ENCODE assay signal across 9 cellular contexts in genomic region chr6:53734473-53735299, GRCh38.
DNase-seq lines count a peak whose midpoint lies in the region; ATAC-seq and TF ChIP-seq lines count a peak whose summit lies in the region.
"Had no signal": no experiment of that assay in that cellular context is flagged by ENCODE, and none has a peak within 500 bp of the region (broad histone marks: within the 10 kb centered on the region; RNA-seq: fewer than 3 reads in every experiment).

No MANE protein-coding gene starts in this region.

- DNase-seq in AG10803 (ENCODE audit: low read depth), result peak; percentile 79
- DNase-seq in WTC11 (ENCODE audit: low spot score), result peak; percentile 72
- peak; percentile 51 for DNase-seq in left ventricle myocardium superior
- DNase-seq in transverse colon, result peak; percentile 68
- no peak for DNase-seq in T-helper 9 cell

- intact Hi-C loops in left ventricle myocardium superior (cut with micrococcal nuclease), result loop anchor here (5.0 to 10.0 kb wide), 2 partner anchors 242 to 570 kb away; no protein-coding TSS in a partner anchor
- intact Hi-C loops in transverse colon (cut with DNase I; ENCODE audit: low total_unique reads), result no loop called here

- TF ChIP-seq POLR2A in transverse colon (IDR thresholded peaks at IDR 0.05), result no peak

- H3K4me1 ChIP-seq in Loucy (ENCODE audit: insufficient read depth, low read length, poor library complexity, severe bottlenecking) (peaks cover 38% of the 10 kb centered on the region), transverse colon (peaks cover 0 to 21% (median 11%) of the 10 kb centered on the region in 4 donors)

- H3K36me3 Mint-ChIP-seq in WTC11, result no peaks in the 10 kb centered on the region
- H3K36me3 Mint-ChIP-seq: IgD-negative memory B cell had no signal

- no peaks in the 10 kb centered on the region for H3K79me2 ChIP-seq in Loucy (ENCODE audit: insufficient read depth, low read length)

- no peaks in the 10 kb centered on the region; the same call in 1 of the 2 replicates for H3F3A ChIP-seq in Loucy (ENCODE audit: low read depth)

- peak; percentile 99 for ATAC-seq in WTC11
- ATAC-seq in left ventricle myocardium superior, result peak; percentile 77
- ATAC-seq in GM18868 (IDR thresholded peaks at IDR 0.05; ENCODE audit: unreplicated experiment), result no peak

- H3K27ac Mint-ChIP-seq in WTC11, result no peak overlapping the region
- H3K27ac Mint-ChIP-seq: IgD-negative memory B cell had no signal

- TF ChIP-seq CTCF in AG10803 (conservative IDR thresholded peaks at IDR 0.05; ENCODE audit: low read length) (peak; percentile 23), GM12873 (IDR thresholded peaks at IDR 0.05; ENCODE audit: insufficient read depth, low read depth, low read length, missing control alignments) (peak; percentile 46), Loucy (conservative IDR thresholded peaks at IDR 0.05; ENCODE audit: low read length) (peak; percentile 76), WTC11 (IDR thresholded peaks at IDR 0.05) (peak; percentile 33; the same call in 1 of the 2 replicates), transverse colon (IDR thresholded peaks at IDR 0.05) (peak in 3 of 5 experiments; percentile 20 to 22 (median 20))

- H3K9me3 Mint-ChIP-seq in WTC11, result no peaks in the 10 kb centered on the region
- H3K9me3 Mint-ChIP-seq: IgD-negative memory B cell had no signal

- in situ Hi-C loops in transverse colon (cut with MboI; ENCODE audit: low pct_ligation_motif_present in 1 of 4, low pct_unique_long_range_greater_than_20kb in 1 of 4, low sequenced_read_pairs in 3 of 4), result no loop called here

- no peak overlapping the region for H3K4me3 Mint-ChIP-seq in WTC11
- H3K4me3 Mint-ChIP-seq: IgD-negative memory B cell had no signal

- peak overlapping the region; percentile 30 to 70 (median 50) for H3K27ac ChIP-seq in transverse colon

- CTCF ChIA-PET in WTC11 (lab: Charles Lee), result interaction anchor here (0.7 to 2.6 kb wide), 28 partner anchors 10 to 252 kb away, joined by 3 to 31 read pairs (median 4); partner anchors contain the start of gene LRRC1

- H3K9me2 ChIP-seq in Loucy (replicated peaks; ENCODE audit: low read depth, low read length), result no peaks in the 10 kb centered on the region

- peak overlapping the region; percentile 70 for H3K4me2 ChIP-seq in Loucy (ENCODE audit: low read depth, low read length, poor library complexity, severe bottlenecking)

- no peaks in the 10 kb centered on the region for H3K27me3 Mint-ChIP-seq in WTC11 (ENCODE audit: low read depth)

- H3K36me3 ChIP-seq in Loucy (ENCODE audit: insufficient read depth, low read length), result no peaks in the 10 kb centered on the region
- no peaks in the 10 kb centered on the region for H3K36me3 ChIP-seq in transverse colon

- H2AFZ ChIP-seq in Loucy (ENCODE audit: low read length), result peak overlapping the region; percentile 57; the same call in 1 of the 2 replicates

- H3K4me1 Mint-ChIP-seq in WTC11, result peaks cover 35% of the 10 kb centered on the region

- H4K20me1 ChIP-seq in Loucy (ENCODE audit: insufficient read depth, low read length, poor library complexity, severe bottlenecking), result no peaks in the 10 kb centered on the region

- H3K9me3 ChIP-seq in Loucy (ENCODE audit: insufficient read depth, low read depth, low read length) (no peaks in the 10 kb centered on the region), transverse colon (no peaks in the 10 kb centered on the region)

- H3K27me3 ChIP-seq in Loucy (ENCODE audit: insufficient read depth, low read length, poor library complexity, severe bottlenecking) (no peaks in the 10 kb centered on the region), transverse colon (no peaks in the 10 kb centered on the region)

- no peak for TF ChIP-seq EP300 in transverse colon (IDR thresholded peaks at IDR 0.05; ENCODE audit: low read depth)

- POLR2A ChIA-PET in WTC11 (lab: Charles Lee), result interaction anchor here (0.5 to 0.6 kb wide), 2 partner anchors 79 to 218 kb away, joined by 3 read pairs; no protein-coding TSS in a partner anchor

- peak overlapping the region; percentile 23 for H3K9ac ChIP-seq in Loucy (ENCODE audit: low read depth, low read length, poor library complexity, severe bottlenecking)

- H3K4me3 ChIP-seq in AG10803 (ENCODE audit: low read length) (no peak overlapping the region), Loucy (ENCODE audit: low read length, poor library complexity, severe bottlenecking) (peak overlapping the region; percentile 53), transverse colon (no peak overlapping the region)

- WGBS in transverse colon (ENCODE audit: low coverage in 1 of 2), 2 donors, result 24 to 44% methylated on average over 7 to 13 of the region's 13 CpGs

TF ChIP-seq in WTC11, 78 proteins besides CTCF, POLR2A, EP300 and RAD21:
- no peak for TF ChIP-seq HMGXB4 (CRISPR knock-in tag; IDR thresholded peaks at IDR 0.05)
TF ChIP-seq in WTC11: peak in this region for 0.

Comparison
In these comparisons a context has a peak if more than half of its experiments do, and no peak if none do; other contexts are left out.
1. CTCF ChIP-seq: peak in every context shown above with its lines; median percentile 76 in Loucy; 46 in GM12873; 33 in WTC11; 23 in AG10803; 20 in transverse colon.